8 cellular contexts compared by ENCODE assay signal in genomic region chr14:22885975-22886374, GRCh38. TPM values are rescaled to one million over a fixed set of nuclear protein-coding genes. Genes with fewer than 3 reads are reported as not detected.
A peak's percentile ranks its signal among the peaks of the same experiment; 100 is the strongest.
DNase-seq lines count a peak whose midpoint lies in the region; ATAC-seq and TF ChIP-seq lines count a peak whose summit lies in the region.

No MANE protein-coding gene starts in this region.

- TF ChIP-seq CTCF in GM06990 (IDR thresholded peaks at IDR 0.05; ENCODE audit: insufficient read depth, low read length, poor library complexity, severe bottlenecking) (no peak), PC-9 (conservative IDR thresholded peaks at IDR 0.05) (no peak), epithelial cell of proximal tubule (conservative IDR thresholded peaks at IDR 0.05; ENCODE audit: low read depth, low read length) (no peak), progenitor cell of endocrine pancreas (IDR thresholded peaks at IDR 0.05; ENCODE audit: unreplicated experiment) (no peak)

- peaks cover 5% of the 10 kb centered on the region; the same call in 1 of the 2 replicates for H3F3A ChIP-seq in PC-9 (ENCODE audit: insufficient read depth, low read depth)

- H3K79me2 ChIP-seq in PC-9 (ENCODE audit: low read depth), result no peaks in the 10 kb centered on the region

- H3K4me3 ChIP-seq in GM06990 (replicated peaks; ENCODE audit: low read depth, low read length) (peak overlapping the region; percentile 63), PC-9 (peak overlapping the region; percentile 68; the same call in 1 of the 2 replicates), epithelial cell of proximal tubule (ENCODE audit: low read depth, low read length) (peak overlapping the region; percentile 88), SJCRH30 (no peak overlapping the region)

- H3K4me1 ChIP-seq in PC-9 (replicated peaks; ENCODE audit: insufficient read depth), result peaks cover 7% of the 10 kb centered on the region; the same call in 1 of the 2 replicates
- H3K4me1 ChIP-seq in SJCRH30, result peaks cover 4% of the 10 kb centered on the region; the same call in 1 of the 2 replicates

- H3K4me1 Mint-ChIP-seq in progenitor cell of endocrine pancreas (ENCODE audit: low read depth), result peaks cover 40% of the 10 kb centered on the region

- H3K27me3 Mint-ChIP-seq in progenitor cell of endocrine pancreas, result no peaks in the 10 kb centered on the region

- H3K9me2 ChIP-seq in PC-9 (ENCODE audit: insufficient read depth), result no peaks in the 10 kb centered on the region

- peaks cover 7% of the 10 kb centered on the region for H3K36me3 Mint-ChIP-seq in progenitor cell of endocrine pancreas (ENCODE audit: insufficient read depth)

- peak overlapping the region; percentile 95 for H3K4me3 Mint-ChIP-seq in progenitor cell of endocrine pancreas (ENCODE audit: low read depth)

- no peaks in the 10 kb centered on the region for H3K27me3 ChIP-seq in GM06990 (replicated peaks; ENCODE audit: control insufficient read depth, insufficient read depth, low read length)
- no peaks in the 10 kb centered on the region for H3K27me3 ChIP-seq in PC-9 (ENCODE audit: insufficient read depth, low read depth)
- no peaks in the 10 kb centered on the region for H3K27me3 ChIP-seq in SJCRH30

- H3K27ac ChIP-seq in PC-9, result no peak overlapping the region
- no peak overlapping the region for H3K27ac ChIP-seq in SJCRH30

- POLR2A ChIA-PET in PC-9 (lab: Charles Lee; ENCODE audit: unreplicated experiment), result interaction anchor here (0.6 to 0.7 kb wide), 2 partner anchors 59 to 98 kb away, joined by 3 to 5 read pairs; no protein-coding TSS in a partner anchor

- no peak for ATAC-seq in HG03135 (IDR thresholded peaks at IDR 0.05; ENCODE audit: unreplicated experiment)

- H3K27ac Mint-ChIP-seq in progenitor cell of endocrine pancreas, result peak overlapping the region; percentile 93

- BruUV-seq in PC-9 (replicated peaks; lab: Mats Ljungman, UMichigan), result no TSS peak

- H3K36me3 ChIP-seq in GM06990 (ENCODE audit: control insufficient read depth, insufficient read depth, low read length) (no peaks in the 10 kb centered on the region), PC-9 (ENCODE audit: low read depth) (no peaks in the 10 kb centered on the region), SJCRH30 (no peaks in the 10 kb centered on the region)

- peak overlapping the region; percentile 86 for H3K4me2 ChIP-seq in PC-9

- no peaks in the 10 kb centered on the region for H3K9me3 Mint-ChIP-seq in progenitor cell of endocrine pancreas (ENCODE audit: low read depth)

- no peaks in the 10 kb centered on the region for H3K9me3 ChIP-seq in PC-9 (ENCODE audit: insufficient read depth, low read depth)
- no peaks in the 10 kb centered on the region for H3K9me3 ChIP-seq in SJCRH30 (replicated peaks)

- CTCF ChIA-PET in PC-9 (lab: Charles Lee), result no interaction called here

- no peaks in the 10 kb centered on the region for H4K20me1 ChIP-seq in PC-9 (ENCODE audit: insufficient read depth)

- DNase-seq in GM06990 (ENCODE audit: extremely low read depth, insufficient read length) (no peak), PC-9 (no peak), epithelial cell of proximal tubule (ENCODE audit: low read depth) (no peak), progenitor cell of endocrine pancreas (ENCODE audit: low spot score, unreplicated experiment) (no peak), DMS 273 (lab: John Stamatoyannopoulos, UW; ENCODE audit: unreplicated experiment) (no peak), SJCRH30 (no peak), NCI-H226 (no peak)

- peak overlapping the region; percentile 79 for H2AFZ ChIP-seq in PC-9

- intact Hi-C loops in PC-9 (cut with micrococcal nuclease; ENCODE audit: unreplicated experiment), result no loop called here

RNA-seq across cellular contexts. Expression of gene REM2, which starts 3.0 kb away (rescaled TPM):
- total RNA-seq in PC-9 (2021) (0.50 and 0.98 TPM in 2 replicates), epithelial cell of proximal tubule (0.17 and 0.80 TPM in 2 replicates), progenitor cell of endocrine pancreas (10.0 and 11.3 TPM in 2 replicates)
- total RNA-seq in SJCRH30 (2014; rRNA removed; shearing (Covaris generic)), result not detected in 2 replicates

RNA-seq across cellular contexts. Expression of gene LRP10, which starts 14.4 kb away (rescaled TPM):
- total RNA-seq in PC-9 (2021) (59.0 and 61.6 TPM in 2 replicates), epithelial cell of proximal tubule (82.5 and 102 TPM in 2 replicates), progenitor cell of endocrine pancreas (39.8 and 43.1 TPM in 2 replicates)
- 12.2 and 12.5 TPM in 2 replicates for total RNA-seq in SJCRH30 (2014; rRNA removed; shearing (Covaris generic))

RNA-seq across cellular contexts. Expression of gene RBM23, which starts 33.0 kb away (rescaled TPM):
- total RNA-seq in PC-9 (2021) (68.7 and 76.5 TPM in 2 replicates), epithelial cell of proximal tubule (76.4 and 90.6 TPM in 2 replicates), progenitor cell of endocrine pancreas (110 and 118 TPM in 2 replicates)
- total RNA-seq in SJCRH30 (2014; rRNA removed; shearing (Covaris generic)), result 83.8 and 92.9 TPM in 2 replicates

RNA-seq across cellular contexts. Expression of gene PRMT5, which starts 43.2 kb away (rescaled TPM):
- 58.6 and 73.2 TPM in 2 replicates for total RNA-seq in PC-9 (2021)
- 70.5 and 142 TPM in 2 replicates for total RNA-seq in epithelial cell of proximal tubule
- 104 and 111 TPM in 2 replicates for total RNA-seq in progenitor cell of endocrine pancreas
- 104 and 113 TPM in 2 replicates for total RNA-seq in SJCRH30 (2014; rRNA removed; shearing (Covaris generic))

RNA-seq across cellular contexts. Expression of gene MMP14, which starts 49.6 kb away (rescaled TPM):
- total RNA-seq in PC-9 (2021) (22.4 and 34.8 TPM in 2 replicates), epithelial cell of proximal tubule (224 and 227 TPM in 2 replicates), progenitor cell of endocrine pancreas (198 and 209 TPM in 2 replicates)
- total RNA-seq in SJCRH30 (2014; rRNA removed; shearing (Covaris generic)), result 96.7 and 98.7 TPM in 2 replicates
